ENCODE assay signal across 12 cellular contexts in genomic region chr2:237529452-237530402, GRCh38. TPM values are rescaled to one million over a fixed set of nuclear protein-coding genes. Genes with fewer than 3 reads are reported as not detected.
DNase-seq lines count a peak whose midpoint lies in the region; ATAC-seq and TF ChIP-seq lines count a peak whose summit lies in the region.
"Had no signal": no experiment of that assay in that cellular context is flagged by ENCODE, and none has a peak within 500 bp of the region (broad histone marks: within the 10 kb centered on the region; RNA-seq: fewer than 3 reads in every experiment).

No MANE protein-coding gene starts in this region.

- CTCF ChIA-PET in Panc1 (lab: Charles Lee): interaction anchor here (0.8 to 1.1 kb wide), 2 partner anchors 17 to 42 kb away, joined by 3 to 4 read pairs; no protein-coding TSS in a partner anchor
- CTCF ChIA-PET in CD8-positive, alpha-beta memory T cell (lab: Charles Lee): no interaction called here

- DNase-seq in Panc1 (ENCODE audit: low read depth, low spot score) (no peak), T-helper 2 cell (no peak), HUDEP-2 (lab: John Stamatoyannopoulos, UW; ENCODE audit: unreplicated experiment in 76 of 76) (no peak), sigmoid colon (no peak)
- no peak for DNase-seq in CD8-positive, alpha-beta memory T cell
- DNase-seq: NCI-H1930 had no signal

- H3K79me2 ChIP-seq in DOHH2 (ENCODE audit: control insufficient read depth, low read length): no peaks in the 10 kb centered on the region

- H3K27ac ChIP-seq in DOHH2 (ENCODE audit: low read depth, low read length): peak overlapping the region; percentile 56
- H3K27ac ChIP-seq in Panc1 (ENCODE audit: low read length): no peak overlapping the region
- no peak overlapping the region for H3K27ac ChIP-seq in CD8-positive, alpha-beta memory T cell (ENCODE audit: low read depth, low read length)
- H3K27ac ChIP-seq in sigmoid colon: no peak overlapping the region

- H3K36me3 ChIP-seq in DOHH2 (ENCODE audit: control insufficient read depth, low read length) (no peaks in the 10 kb centered on the region), Panc1 (ENCODE audit: control insufficient read depth, insufficient read depth, low read length) (no peaks in the 10 kb centered on the region), sigmoid colon (no peaks in the 10 kb centered on the region)
- H3K36me3 ChIP-seq in CD8-positive, alpha-beta memory T cell (ENCODE audit: insufficient read depth, low read length): no peaks in the 10 kb centered on the region

- H3K4me3 ChIP-seq in DOHH2 (ENCODE audit: low read length): peak overlapping the region; percentile 29
- no peak overlapping the region for H3K4me3 ChIP-seq in Panc1 (ENCODE audit: low read depth in 2 of 2, low read length in 2 of 2)
- no peak overlapping the region for H3K4me3 ChIP-seq in CD8-positive, alpha-beta memory T cell (ENCODE audit: low read length)
- no peak overlapping the region for H3K4me3 ChIP-seq in sigmoid colon

- no TSS peak for BruUV-seq in Panc1 (replicated peaks; lab: Mats Ljungman, UMichigan)

- no peaks in the 10 kb centered on the region for H3K27me3 Mint-ChIP-seq in CD8-positive, alpha-beta memory T cell

- no peaks in the 10 kb centered on the region for H3K9me2 ChIP-seq in DOHH2 (replicated peaks; ENCODE audit: control insufficient read depth, low read length)

- H3K4me1 Mint-ChIP-seq in CD8-positive, alpha-beta memory T cell: no peaks in the 10 kb centered on the region

- intact Hi-C loops in Panc1 (cut with micrococcal nuclease; ENCODE audit: unreplicated experiment) (no loop called here), sigmoid colon (cut with DNase I) (no loop called here)

- WGBS in sigmoid colon, 2 donors: 88 to 92% methylated on average over 19 of the region's 19 CpGs

- POLR2A ChIA-PET in Panc1 (lab: Charles Lee): no interaction called here
- POLR2A ChIA-PET in CD8-positive, alpha-beta memory T cell (lab: Charles Lee): no interaction called here

- ATAC-seq in GM19438 (IDR thresholded peaks at IDR 0.05; ENCODE audit: low read depth, unreplicated experiment): peak; percentile 80
- peak; percentile 79 for ATAC-seq in HG03025 (IDR thresholded peaks at IDR 0.05; ENCODE audit: low FRiP score, unreplicated experiment)
- ATAC-seq in Panc1: peak; percentile 30; the same call in 1 of the 2 replicates

- in situ Hi-C loops in Panc1 (cut with HindIII; ENCODE audit: low pct_unique_long_range_greater_than_20kb, low sequenced_read_pairs): no loop called here

- H3K36me3 Mint-ChIP-seq in CD8-positive, alpha-beta memory T cell: no peaks in the 10 kb centered on the region

- H3F3A ChIP-seq in DOHH2 (ENCODE audit: control insufficient read depth, insufficient read depth): no peaks in the 10 kb centered on the region

- H4K20me1 ChIP-seq in DOHH2 (ENCODE audit: control insufficient read depth, insufficient read depth, low read depth, low read length): no peaks in the 10 kb centered on the region

- H3K27me3 ChIP-seq in DOHH2 (ENCODE audit: control insufficient read depth, low read length): no peaks in the 10 kb centered on the region
- H3K27me3 ChIP-seq in Panc1 (ENCODE audit: control insufficient read depth, insufficient read depth, low read length): no peaks in the 10 kb centered on the region
- H3K27me3 ChIP-seq in CD8-positive, alpha-beta memory T cell (ENCODE audit: insufficient read depth, low read length, poor library complexity, severe bottlenecking): no peaks in the 10 kb centered on the region
- H3K27me3 ChIP-seq in sigmoid colon: no peaks in the 10 kb centered on the region

- H3K27ac Mint-ChIP-seq in CD8-positive, alpha-beta memory T cell: peak overlapping the region in 1 of 8 donors; percentile 33
- H3K27ac Mint-ChIP-seq: T-helper 2 cell treated with Interferon-gamma antibody and Interleukin-4, amounts not matched to agents 5 μg/mL and 100 μg/mL, for 36 hours had no signal

- H3K4me1 ChIP-seq in DOHH2 (ENCODE audit: control insufficient read depth, low read length): peaks cover 25% of the 10 kb centered on the region
- H3K4me1 ChIP-seq in Panc1 (ENCODE audit: control insufficient read depth, insufficient read depth, low read length): no peaks in the 10 kb centered on the region
- H3K4me1 ChIP-seq in CD8-positive, alpha-beta memory T cell (ENCODE audit: insufficient read depth, low read length): no peaks in the 10 kb centered on the region
- no peaks in the 10 kb centered on the region for H3K4me1 ChIP-seq in sigmoid colon

- H3K9me3 Mint-ChIP-seq in CD8-positive, alpha-beta memory T cell: no peaks in the 10 kb centered on the region
- H3K9me3 Mint-ChIP-seq: T-helper 2 cell treated with Interferon-gamma antibody and Interleukin-4, amounts not matched to agents 5 μg/mL and 100 μg/mL, for 36 hours had no signal

- TF ChIP-seq POLR2A in sigmoid colon (IDR thresholded peaks at IDR 0.05): no peak

- H3K4me2 ChIP-seq in DOHH2 (ENCODE audit: low read length): peak overlapping the region; percentile 46

- H3K9me3 ChIP-seq in DOHH2 (ENCODE audit: control insufficient read depth, insufficient read depth, low read length) (no peaks in the 10 kb centered on the region), Panc1 (ENCODE audit: control insufficient read depth, insufficient read depth, low read depth, low read length) (no peaks in the 10 kb centered on the region), sigmoid colon (no peaks in the 10 kb centered on the region)
- H3K9me3 ChIP-seq in CD8-positive, alpha-beta memory T cell (ENCODE audit: low read length): no peaks in the 10 kb centered on the region

- TF ChIP-seq EP300 in sigmoid colon (IDR thresholded peaks at IDR 0.05): no peak

- H3K4me3 Mint-ChIP-seq in CD8-positive, alpha-beta memory T cell: no peak overlapping the region
- H3K4me3 Mint-ChIP-seq: T-helper 2 cell treated with Interferon-gamma antibody and Interleukin-4, amounts not matched to agents 5 μg/mL and 100 μg/mL, for 36 hours had no signal

- TF ChIP-seq CTCF in DOHH2 (IDR thresholded peaks at IDR 0.05; ENCODE audit: low read depth, low read length, poor library complexity, severe bottlenecking) (no peak), Panc1 (IDR thresholded peaks at IDR 0.05) (no peak), sigmoid colon (IDR thresholded peaks at IDR 0.05) (no peak)

RNA-seq across cellular contexts. Expression of gene PRLH, which starts 36.6 kb away (rescaled TPM):
- total RNA-seq in Panc1 (2021; ENCODE audit: unreplicated experiment) (not detected), sigmoid colon (not detected)
- not detected for polyA plus RNA-seq in Panc1 (2012; ENCODE audit: insufficient read length)
- total RNA-seq in CD8-positive, alpha-beta memory T cell: not detected
- not detected for polyA plus RNA-seq in CD8-positive, alpha-beta memory T cell
- not detected for polyA plus RNA-seq in sigmoid colon
- total RNA-seq: osteocyte had no signal
- polyA plus RNA-seq: BJ had no signal

RNA-seq across cellular contexts. Expression of gene MLPH, which starts 42.7 kb away (rescaled TPM):
- total RNA-seq in Panc1 (2021; ENCODE audit: unreplicated experiment): 60.2 TPM
- polyA plus RNA-seq in Panc1 (2012; ENCODE audit: insufficient read length): 42.9 TPM
- not detected for total RNA-seq in CD8-positive, alpha-beta memory T cell
- not detected for polyA plus RNA-seq in CD8-positive, alpha-beta memory T cell
- 10 to 100 TPM in 1 of 4 donors, 1 to 10 TPM in 3; 1.8 to 21.9 (median 4.6) TPM for total RNA-seq in sigmoid colon
- polyA plus RNA-seq in sigmoid colon: 10 to 100 TPM; 45.0 to 79.3 (median 56.2) TPM

Comparison
In these comparisons a context has a peak if more than half of its experiments do, and no peak if none do; other contexts are left out.
1. ATAC-seq: peak in every context shown above with its lines; median percentile 80 in GM19438; 79 in HG03025; 30 in Panc1.